Comparison of ENCODE assay signal across 20 cellular contexts in the genomic region with DNA sequence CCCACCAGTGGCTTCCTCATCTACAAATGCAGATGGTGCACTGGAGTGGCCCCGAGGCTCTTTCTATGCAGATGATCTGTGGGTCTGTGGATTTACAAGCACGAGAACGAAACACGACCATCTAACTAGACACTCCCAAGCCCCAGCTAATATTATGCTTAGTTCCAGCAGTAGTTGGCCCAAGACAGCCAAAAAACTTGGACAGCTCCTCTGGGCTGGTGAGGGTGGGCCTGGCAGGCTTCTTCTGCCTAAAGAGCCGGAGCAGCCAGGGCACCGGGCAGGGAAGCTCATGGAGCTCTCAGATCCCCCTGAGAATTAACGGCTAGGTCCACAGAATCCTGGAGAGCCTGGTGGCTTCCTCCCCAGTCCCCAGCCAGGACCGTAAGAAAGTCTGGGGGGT. TPM values are rescaled to one million over a fixed set of nuclear protein-coding genes. Genes with fewer than 3 reads are reported as not detected.
"Had no signal": no experiment of that assay in that cellular context is flagged by ENCODE, and none has a peak within 500 bp of the region (broad histone marks: within the 10 kb centered on the region; RNA-seq: fewer than 3 reads in every experiment).

No MANE protein-coding gene starts in this region.

- H3K4me3 ChIP-seq: hepatocyte, mucosa of descending colon, sigmoid colon, smooth muscle cell, stomach had no signal

- H3K79me2 ChIP-seq: hepatocyte had no signal

- H3K27ac ChIP-seq: hepatocyte, sigmoid colon had no signal

- DNase-seq: activated CD4-positive, alpha-beta T cell treated with anti-CD3 and anti-CD28 coated beads, Interleukin-2, amount 50 U/mL, for 4 hours; activated CD8-positive, alpha-beta memory T cell treated with anti-CD3 and anti-CD28 coated beads, Interleukin-2, amount 50 U/mL, for 48 hours; activated naive CD4-positive, alpha-beta T cell treated with Interleukin-2 at 50 U/mL for 16 hours; activated naive CD8-positive, alpha-beta T cell treated with anti-CD3 and anti-CD28 coated beads for 36 hours; activated T-cell treated with anti-CD3 and anti-CD28 coated beads, Interleukin-2, amount 50 U/mL, for 4 hours; cortex of kidney; foreskin melanocyte; mucosa of descending colon; posterior cingulate gyrus; sigmoid colon; stimulated activated CD4-positive, alpha-beta T cell treated with anti-CD3 and anti-CD28 coated beads, Interleukin-15, amount 100 ng/mL, for 24 hours; stomach; T-helper 1 cell had no signal

- H3K27me3 ChIP-seq: hepatocyte, sigmoid colon, stomach had no signal

- ATAC-seq: activated T-cell treated with anti-CD3 and anti-CD28 coated beads, Interleukin-2, amount 50 U/mL, for 4 hours; mucosa of descending colon; stimulated activated memory B cell treated with anti-CD40 and anti-IgM and Interleukin-4, amounts not matched to agents 10 μg/mL and 1 μg/mL and 100 μg/mL, for 72 hours had no signal

- H3K4me2 ChIP-seq: hepatocyte, smooth muscle cell had no signal

- H3K9me3 ChIP-seq: mucosa of descending colon, sigmoid colon, stomach had no signal

- H2AFZ ChIP-seq: hepatocyte had no signal

- H3K36me3 ChIP-seq: sigmoid colon, stomach had no signal

RNA-seq across cellular contexts. Expression of a gene that starts 9.1 kb away (rescaled TPM):
- total RNA-seq: cerebellum, occipital lobe, temporal lobe had no signal
- polyA plus RNA-seq: neural cell had no signal
